Comparison of ENCODE assay signal across 21 cellular contexts in the genomic region with DNA sequence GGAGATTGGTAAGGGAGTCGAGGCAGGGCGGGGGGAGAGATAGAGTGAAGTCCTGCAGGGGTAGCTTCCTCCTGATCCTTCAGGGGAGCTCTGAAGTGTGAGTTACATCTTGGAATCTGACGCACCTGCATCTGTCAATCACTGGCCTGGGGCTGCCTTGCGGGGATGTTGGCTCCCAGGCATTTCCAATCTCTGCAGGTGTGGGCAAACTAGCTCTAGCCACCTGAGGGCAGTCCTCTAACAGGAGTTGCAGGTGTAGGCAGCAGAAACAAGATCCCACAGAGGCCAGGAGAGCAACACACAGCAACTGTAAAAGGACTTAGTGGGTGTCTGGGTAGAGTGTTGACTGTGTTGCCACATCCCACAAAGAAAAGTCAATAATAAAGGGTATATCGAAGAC.
DNase-seq lines count a peak whose midpoint lies in the region; ATAC-seq and TF ChIP-seq lines count a peak whose summit lies in the region.
"Had no signal": no experiment of that assay in that cellular context is flagged by ENCODE, and none has a peak within 500 bp of the region (broad histone marks: within the 10 kb centered on the region; RNA-seq: fewer than 3 reads in every experiment).

No MANE protein-coding gene starts in this region.

- no peak for TF ChIP-seq POLR2A in esophagus muscularis mucosa (IDR thresholded peaks at IDR 0.05; ENCODE audit: low read depth)

- peaks cover 13% of the 10 kb centered on the region; the same call in 1 of the 2 replicates for H3K27me3 Mint-ChIP-seq in WTC11 (ENCODE audit: low read depth)

- H3K27ac ChIP-seq in esophagus muscularis mucosa (replicated peaks in 1 of 4), result no peak overlapping the region
- H3K27ac ChIP-seq: right atrium auricular region, tibial artery had no signal

- no peak for TF ChIP-seq EP300 in esophagus muscularis mucosa (IDR thresholded peaks at IDR 0.05)

- H3K4me3 Mint-ChIP-seq in WTC11, result no peak overlapping the region
- H3K4me3 Mint-ChIP-seq: activated T-helper 1 cell treated with anti-CD3 and anti-CD28 coated beads, Interleukin-12 subunit alpha, Interleukin-12 subunit beta, Interleukin-2, Interleukin-4 antibody, amounts not matched to agents 30 ng/mL and 10 ng/mL and 1 ng/mL, durations not matched to agents 14 hours and 24 hours and 36 hours; natural killer cell had no signal

- no peaks in the 10 kb centered on the region for H3K9me3 ChIP-seq in esophagus muscularis mucosa
- H3K9me3 ChIP-seq: right atrium auricular region, tibial artery had no signal

- POLR2A ChIA-PET in WTC11 (lab: Charles Lee), result interaction anchor here (1.1 kb wide), 1 partner anchor 611 kb away, joined by 6 read pairs; the partner anchor contains the start of gene CTNNB1

- H3K36me3 ChIP-seq in esophagus muscularis mucosa, result no peaks in the 10 kb centered on the region
- H3K36me3 ChIP-seq: right atrium auricular region, tibial artery had no signal

- DNase-seq in GM10266 (ENCODE audit: extremely low spot score), result no peak
- peak; percentile 11 for DNase-seq in HuH-7.5 (ENCODE audit: low spot score)
- DNase-seq in WTC11 (ENCODE audit: low spot score), result peak; percentile 61
- DNase-seq in kidney tubule cell (ENCODE audit: low spot score), result peak; percentile 25
- no peak for DNase-seq in activated CD4-positive, alpha-beta T cell treated with anti-CD3 and anti-CD28 coated beads for 48 hours
- DNase-seq in esophagus muscularis mucosa (ENCODE audit: extremely low spot score), result no peak
- no peak for DNase-seq in NCI-H1694 treated with DMSO at 0.1 percent for 48 hours (lab: John Stamatoyannopoulos, UW)
- DNase-seq: activated CD4-positive, alpha-beta T cell treated with anti-CD3 and anti-CD28 coated beads, Interleukin-2, amount 50 U/mL, for 4 hours; amygdala; DND-41; erythroblast; hippocampal formation; MV-4-11; natural killer cell; NCI-H446 treated with DMSO at 0.1 percent for 48 hours; RPMI8226; stimulated activated CD4-positive, alpha-beta T cell treated with anti-CD3 and anti-CD28 coated beads, Interleukin-2, amount 100 ng/mL, for 24 hours; stimulated activated CD8-positive, alpha-beta memory T cell treated with anti-CD3 and anti-CD28 coated beads, Interleukin-4, amount 100 ng/mL, for 48 hours; tibial artery had no signal

- no peaks in the 10 kb centered on the region for H3K9me3 Mint-ChIP-seq in WTC11
- H3K9me3 Mint-ChIP-seq: activated T-helper 1 cell treated with anti-CD3 and anti-CD28 coated beads, Interleukin-12 subunit alpha, Interleukin-12 subunit beta, Interleukin-2, Interleukin-4 antibody, amounts not matched to agents 30 ng/mL and 10 ng/mL and 1 ng/mL, durations not matched to agents 14 hours and 24 hours and 36 hours; natural killer cell had no signal

- no peak overlapping the region for H3K4me3 ChIP-seq in esophagus muscularis mucosa
- H3K4me3 ChIP-seq: right atrium auricular region, tibial artery had no signal

- peaks cover 11 to 16% (median 13%) of the 10 kb centered on the region in 4 donors for H3K4me1 ChIP-seq in esophagus muscularis mucosa

- CTCF ChIA-PET in WTC11 (lab: Charles Lee), result interaction anchor here (0.8 to 1.1 kb wide), 4 partner anchors 209 to 551 kb away, joined by 3 to 4 read pairs (median 3); no protein-coding TSS in a partner anchor

- WGBS in esophagus muscularis mucosa, result 87% methylated on average over 4 of the region's 5 CpGs

- H3K27me3 ChIP-seq in esophagus muscularis mucosa, result no peaks in the 10 kb centered on the region
- H3K27me3 ChIP-seq: right atrium auricular region, tibial artery had no signal

- no peak overlapping the region for H3K27ac Mint-ChIP-seq in WTC11
- H3K27ac Mint-ChIP-seq: activated T-helper 1 cell treated with anti-CD3 and anti-CD28 coated beads, Interleukin-12 subunit alpha, Interleukin-12 subunit beta, Interleukin-2, Interleukin-4 antibody, amounts not matched to agents 30 ng/mL and 10 ng/mL and 1 ng/mL, durations not matched to agents 14 hours and 24 hours and 36 hours; natural killer cell had no signal

- TF ChIP-seq CTCF in GM10266 (IDR thresholded peaks at IDR 0.05; ENCODE audit: control insufficient read depth, insufficient read depth, low read depth, missing control alignments) (peak; percentile 20), WTC11 (IDR thresholded peaks at IDR 0.05) (no peak), esophagus muscularis mucosa (IDR thresholded peaks at IDR 0.05) (no peak)

- H3K4me1 Mint-ChIP-seq in WTC11, result peaks cover 28% of the 10 kb centered on the region

- peak; percentile 79 for ATAC-seq in WTC11
- ATAC-seq: natural killer cell had no signal

- H3K36me3 Mint-ChIP-seq in WTC11, result no peaks in the 10 kb centered on the region
- H3K36me3 Mint-ChIP-seq: natural killer cell had no signal

- intact Hi-C loops in esophagus muscularis mucosa (cut with DNase I), result loop anchor here (10.0 kb wide), 1 partner anchor 386 kb away; no protein-coding TSS in a partner anchor

TF ChIP-seq in WTC11, 78 proteins besides CTCF, POLR2A, EP300 and RAD21:
- TF ChIP-seq ZNF121 (CRISPR knock-in tag; IDR thresholded peaks at IDR 0.05) (peak; percentile 18; the same call in 1 of the 2 replicates), SMAD3 (CRISPR knock-in tag; IDR thresholded peaks at IDR 0.05; ENCODE audit: borderline replicate concordance) (no peak), ZNF138 (CRISPR knock-in tag; conservative IDR thresholded peaks at IDR 0.05) (no peak), GRHL2 (CRISPR knock-in tag; IDR thresholded peaks at IDR 0.05; ENCODE audit: insufficient replicate concordance, severe bottlenecking) (no peak), GABPB1 (CRISPR knock-in tag; IDR thresholded peaks at IDR 0.05) (no peak)
- TF ChIP-seq, protein P1, sequence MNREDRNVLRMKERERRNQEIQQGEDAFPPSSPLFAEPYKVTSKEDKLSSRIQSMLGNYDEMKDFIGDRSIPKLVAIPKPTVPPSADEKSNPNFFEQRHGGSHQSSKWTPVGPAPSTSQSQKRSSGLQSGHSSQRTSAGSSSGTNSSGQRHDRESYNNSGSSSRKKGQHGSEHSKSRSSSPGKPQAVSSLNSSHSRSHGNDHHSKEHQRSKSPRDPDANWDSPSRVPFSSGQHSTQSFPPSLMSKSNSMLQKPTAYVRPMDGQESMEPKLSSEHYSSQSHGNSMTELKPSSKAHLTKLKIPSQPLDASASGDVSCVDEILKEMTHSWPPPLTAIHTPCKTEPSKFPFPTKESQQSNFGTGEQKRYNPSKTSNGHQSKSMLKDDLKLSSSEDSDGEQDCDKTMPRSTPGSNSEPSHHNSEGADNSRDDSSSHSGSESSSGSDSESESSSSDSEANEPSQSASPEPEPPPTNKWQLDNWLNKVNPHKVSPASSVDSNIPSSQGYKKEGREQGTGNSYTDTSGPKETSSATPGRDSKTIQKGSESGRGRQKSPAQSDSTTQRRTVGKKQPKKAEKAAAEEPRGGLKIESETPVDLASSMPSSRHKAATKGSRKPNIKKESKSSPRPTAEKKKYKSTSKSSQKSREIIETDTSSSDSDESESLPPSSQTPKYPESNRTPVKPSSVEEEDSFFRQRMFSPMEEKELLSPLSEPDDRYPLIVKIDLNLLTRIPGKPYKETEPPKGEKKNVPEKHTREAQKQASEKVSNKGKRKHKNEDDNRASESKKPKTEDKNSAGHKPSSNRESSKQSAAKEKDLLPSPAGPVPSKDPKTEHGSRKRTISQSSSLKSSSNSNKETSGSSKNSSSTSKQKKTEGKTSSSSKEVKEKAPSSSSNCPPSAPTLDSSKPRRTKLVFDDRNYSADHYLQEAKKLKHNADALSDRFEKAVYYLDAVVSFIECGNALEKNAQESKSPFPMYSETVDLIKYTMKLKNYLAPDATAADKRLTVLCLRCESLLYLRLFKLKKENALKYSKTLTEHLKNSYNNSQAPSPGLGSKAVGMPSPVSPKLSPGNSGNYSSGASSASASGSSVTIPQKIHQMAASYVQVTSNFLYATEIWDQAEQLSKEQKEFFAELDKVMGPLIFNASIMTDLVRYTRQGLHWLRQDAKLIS (CRISPR knock-in tag; IDR thresholded peaks at IDR 0.05; ENCODE audit: borderline replicate concordance), result no peak
- TF ChIP-seq, protein P2, sequence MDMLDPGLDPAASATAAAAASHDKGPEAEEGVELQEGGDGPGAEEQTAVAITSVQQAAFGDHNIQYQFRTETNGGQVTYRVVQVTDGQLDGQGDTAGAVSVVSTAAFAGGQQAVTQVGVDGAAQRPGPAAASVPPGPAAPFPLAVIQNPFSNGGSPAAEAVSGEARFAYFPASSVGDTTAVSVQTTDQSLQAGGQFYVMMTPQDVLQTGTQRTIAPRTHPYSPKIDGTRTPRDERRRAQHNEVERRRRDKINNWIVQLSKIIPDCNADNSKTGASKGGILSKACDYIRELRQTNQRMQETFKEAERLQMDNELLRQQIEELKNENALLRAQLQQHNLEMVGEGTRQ (CRISPR knock-in tag; IDR thresholded peaks at IDR 0.05), result no peak

Comparison
In these comparisons a context has a peak if more than half of its experiments do, and no peak if none do; other contexts are left out.
1. DNase-seq: peak in HuH-7.5 (single experiment), WTC11 (single experiment) and kidney tubule cell (single experiment); none in GM10266 (single experiment), activated CD4-positive, alpha-beta T cell treated with anti-CD3 and anti-CD28 coated beads for 48 hours (single experiment), esophagus muscularis mucosa (single experiment) and NCI-H1694 treated with DMSO at 0.1 percent for 48 hours (single experiment).